In the genomic region with DNA sequence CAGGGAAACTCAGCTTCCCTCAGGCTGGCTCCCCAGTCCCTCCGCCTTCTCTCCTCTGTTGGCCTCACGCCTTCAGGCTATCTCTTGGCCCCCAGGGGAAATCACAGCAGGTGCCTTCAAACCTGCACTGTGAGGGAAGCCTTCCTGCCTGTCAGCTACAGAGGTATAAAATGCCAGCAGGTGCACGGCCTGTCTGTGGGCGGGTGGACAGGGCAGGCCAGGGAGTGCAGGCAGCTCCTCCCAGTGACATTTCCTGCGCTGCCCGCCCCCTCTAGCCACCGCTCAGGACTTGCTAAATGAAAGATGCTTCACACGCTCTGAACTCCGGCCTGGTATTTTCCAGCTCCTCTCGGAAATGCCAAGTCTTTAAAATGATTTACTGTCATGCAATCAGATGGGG, we compare ENCODE assay signal across 22 cellular contexts.
DNase-seq lines count a peak whose midpoint lies in the region; ATAC-seq and TF ChIP-seq lines count a peak whose summit lies in the region.
"Had no signal": no experiment of that assay in that cellular context is flagged by ENCODE, and none has a peak within 500 bp of the region (broad histone marks: within the 10 kb centered on the region; RNA-seq: fewer than 3 reads in every experiment).

No MANE protein-coding gene starts in this region.

- no peaks in the 10 kb centered on the region for H3K36me3 ChIP-seq in endodermal cell (ENCODE audit: control insufficient read depth, insufficient read depth, low read length)
- H3K36me3 ChIP-seq: brain microvascular endothelial cell, gastroesophageal sphincter, lower lobe of right lung had no signal

- H3K9me3 ChIP-seq in endodermal cell (ENCODE audit: control insufficient read depth, low read length) = no peaks in the 10 kb centered on the region
- H3K9me3 ChIP-seq: gastroesophageal sphincter, lower lobe of right lung had no signal

- peaks cover 13% of the 10 kb centered on the region for H3K4me1 ChIP-seq in endodermal cell (ENCODE audit: control insufficient read depth, insufficient read depth, low read length)
- H3K4me1 ChIP-seq: gastroesophageal sphincter, lower lobe of right lung had no signal

- no peak overlapping the region for H3K9ac ChIP-seq in endodermal cell (ENCODE audit: extremely low read depth, low read length, poor library complexity, severe bottlenecking)
- H3K9ac ChIP-seq: KMS-11 had no signal

- no peak for TF ChIP-seq CTCF in endodermal cell (conservative IDR thresholded peaks at IDR 0.05)
- no peak for TF ChIP-seq CTCF in GM10266 (IDR thresholded peaks at IDR 0.05; ENCODE audit: control insufficient read depth, insufficient read depth, low read depth, missing control alignments)

- H3K4me3 ChIP-seq in endodermal cell (ENCODE audit: low read length) = no peak overlapping the region
- H3K4me3 ChIP-seq: gastroesophageal sphincter, lower lobe of right lung had no signal

- peaks cover 9% of the 10 kb centered on the region for H3K27me3 Mint-ChIP-seq in endodermal cell (ENCODE audit: insufficient read depth)

- no peak overlapping the region for H3K27ac ChIP-seq in endodermal cell (ENCODE audit: low read depth, low read length)
- H3K27ac ChIP-seq: brain microvascular endothelial cell, gastroesophageal sphincter, KMS-11, lower lobe of right lung had no signal

- H3K4me3 Mint-ChIP-seq in endodermal cell = no peak overlapping the region
- H3K4me3 Mint-ChIP-seq: activated CD4-positive, alpha-beta T cell treated with anti-CD3 and anti-CD28 coated beads, Interleukin-2, amount 10 ng/mL, durations not matched to agents 7 days and 5 days; activated naive CD8-positive, alpha-beta T cell treated with anti-CD3 and anti-CD28 coated beads for 36 hours; activated T-cell treated with anti-CD3 and anti-CD28 coated beads, Interleukin-2, amount 50 U/mL, for 4 hours; CD14-positive monocyte had no signal

- H3K36me3 Mint-ChIP-seq in endodermal cell (ENCODE audit: low read depth) = no peaks in the 10 kb centered on the region
- H3K36me3 Mint-ChIP-seq: activated naive CD8-positive, alpha-beta T cell treated with anti-CD3 and anti-CD28 coated beads for 36 hours; CD14-positive monocyte had no signal

- 58 to 66% methylated on average over 8 to 10 of the region's 10 CpGs for WGBS in endodermal cell (ENCODE audit: insufficient coverage in 1 of 2, insufficient read length in 1 of 2), 2 experiments

- peaks cover 36% of the 10 kb centered on the region for H3K4me1 Mint-ChIP-seq in endodermal cell
- H3K4me1 Mint-ChIP-seq: activated CD4-positive, alpha-beta T cell treated with anti-CD3 and anti-CD28 coated beads, Interleukin-2, amount 10 ng/mL, durations not matched to agents 7 days and 5 days; activated naive CD8-positive, alpha-beta T cell treated with anti-CD3 and anti-CD28 coated beads for 36 hours; CD14-positive monocyte had no signal

- H3K9me3 Mint-ChIP-seq in endodermal cell = no peaks in the 10 kb centered on the region
- H3K9me3 Mint-ChIP-seq: activated CD4-positive, alpha-beta T cell treated with anti-CD3 and anti-CD28 coated beads, Interleukin-2, amount 10 ng/mL, durations not matched to agents 7 days and 5 days; activated naive CD8-positive, alpha-beta T cell treated with anti-CD3 and anti-CD28 coated beads for 36 hours; activated T-cell treated with anti-CD3 and anti-CD28 coated beads, Interleukin-2, amount 50 U/mL, for 4 hours; CD14-positive monocyte had no signal

- DNase-seq in COR-L47 (lab: John Stamatoyannopoulos, UW) = peak; percentile 38
- peak; percentile 90 for DNase-seq in NCI-H1436 (lab: John Stamatoyannopoulos, UW)
- DNase-seq in NCI-H345 (lab: John Stamatoyannopoulos, UW) = peak; percentile 78
- peak; percentile 73 for DNase-seq in endodermal cell
- no peak for DNase-seq in SKM-1 (lab: John Stamatoyannopoulos, UW; ENCODE audit: unreplicated experiment)
- no peak for DNase-seq in GM10266 (ENCODE audit: extremely low spot score)
- DNase-seq: activated CD4-positive, alpha-beta T cell treated with anti-CD3 and anti-CD28 coated beads, Interleukin-2, amount 10 ng/mL, durations not matched to agents 7 days and 5 days; activated naive CD8-positive, alpha-beta T cell treated with anti-CD3 and anti-CD28 coated beads for 36 hours; activated T-cell treated with anti-CD3 and anti-CD28 coated beads, Interleukin-2, amount 50 U/mL, for 4 hours; brain microvascular endothelial cell; dermis blood vessel endothelial cell; DND-41; lower lobe of right lung; NCI-H1105 treated with DMSO at 0.1 percent for 48 hours; stimulated activated CD4-positive, alpha-beta T cell treated with anti-CD3 and anti-CD28 coated beads, Interleukin-12 subunit alpha, Interleukin-12 subunit beta, amount 100 ng/mL, for 4 hours; stimulated activated naive CD4-positive, alpha-beta T cell treated with Interleukin-2 at 50 U/mL for 16 hours had no signal

- H3K27ac Mint-ChIP-seq in endodermal cell = no peak overlapping the region
- H3K27ac Mint-ChIP-seq: activated CD4-positive, alpha-beta T cell treated with anti-CD3 and anti-CD28 coated beads, Interleukin-2, amount 10 ng/mL, durations not matched to agents 7 days and 5 days; activated naive CD8-positive, alpha-beta T cell treated with anti-CD3 and anti-CD28 coated beads for 36 hours; progenitor cell of endocrine pancreas had no signal

- H3K27me3 ChIP-seq in endodermal cell (ENCODE audit: control insufficient read depth, insufficient read depth, low read length, poor library complexity, severe bottlenecking) = no peaks in the 10 kb centered on the region
- H3K27me3 ChIP-seq: brain microvascular endothelial cell had no signal

- ATAC-seq in HG02870 (IDR thresholded peaks at IDR 0.05; ENCODE audit: unreplicated experiment) = no peak
- no peak for ATAC-seq in GM18520 (IDR thresholded peaks at IDR 0.05; ENCODE audit: unreplicated experiment)
- ATAC-seq: activated T-cell treated with anti-CD3 and anti-CD28 coated beads, Interleukin-2, amount 50 U/mL, for 4 hours; gastroesophageal sphincter; lower lobe of right lung had no signal

Comparison
In these comparisons a context has a peak if more than half of its experiments do, and no peak if none do; other contexts are left out.
1. DNase-seq: peak in COR-L47 (single experiment), NCI-H1436 (single experiment), NCI-H345 (single experiment) and endodermal cell (single experiment); none in SKM-1 (single experiment) and GM10266 (single experiment).